ENCODE assay signal across 20 cellular contexts in genomic region chrX:74377282-74377681, GRCh38. TPM values are rescaled to one million over a fixed set of nuclear protein-coding genes. Genes with fewer than 3 reads are reported as not detected.
DNase-seq lines count a peak whose midpoint lies in the region; ATAC-seq, FAIRE-seq and TF ChIP-seq lines count a peak whose summit lies in the region.
"Had no signal": no experiment of that assay in that cellular context is flagged by ENCODE, and none has a peak within 500 bp of the region (broad histone marks: within the 10 kb centered on the region; RNA-seq: fewer than 3 reads in every experiment).

No MANE protein-coding gene starts in this region.

- no peak overlapping the region for H2AK5ac ChIP-seq in H1 (ENCODE audit: low read depth, low read length)

- POLR2A ChIA-PET in H1 (lab: Charles Lee; ENCODE audit: partially characterized antibody) (no interaction called here), Caco-2 (lab: Charles Lee) (no interaction called here)

- TF ChIP-seq CTCF in H1 (IDR thresholded peaks at IDR 0.05; ENCODE audit: control extremely low read depth in 1 of 3, insufficient read depth in 1 of 3, low read depth in 1 of 3, low read length in 3 of 3): no peak
- TF ChIP-seq CTCF in kidney (IDR thresholded peaks at IDR 0.05; ENCODE audit: borderline replicate concordance, extremely low read depth, insufficient read depth): no peak
- no peak for TF ChIP-seq CTCF in Caco-2 (IDR thresholded peaks at IDR 0.05; ENCODE audit: insufficient read depth in 1 of 2, low read depth in 1 of 2, low read length in 1 of 2, severe bottlenecking in 1 of 2, unreplicated experiment in 1 of 2)
- no peak for TF ChIP-seq CTCF in body of pancreas (IDR thresholded peaks at IDR 0.05)

- H3K9ac ChIP-seq in H1 (replicated peaks in 1 of 4; ENCODE audit: extremely low read depth in 1 of 4, low read depth in 3 of 4, low read length in 3 of 4) (no peak overlapping the region), kidney (ENCODE audit: low read length in 2 of 2) (no peak overlapping the region)
- H3K9ac ChIP-seq: GM23248 had no signal

- H2BK120ac ChIP-seq in H1 (replicated peaks; ENCODE audit: low read depth, low read length): no peak overlapping the region

- no peak overlapping the region for H3K4me3 ChIP-seq in H1 (ENCODE audit: extremely low read depth in 1 of 4, insufficient read depth in 2 of 4, low read depth in 3 of 4, low read length in 4 of 4)
- H3K4me3 ChIP-seq in kidney (ENCODE audit: low read length in 2 of 2): no peak overlapping the region
- H3K4me3 ChIP-seq in Caco-2 (ENCODE audit: low read depth, low read length): no peak overlapping the region
- no peak overlapping the region for H3K4me3 ChIP-seq in body of pancreas
- H3K4me3 ChIP-seq: GM12878, GM23248 had no signal

- no peak for TF ChIP-seq RAD21 in H1 (IDR thresholded peaks at IDR 0.05 in 1 of 2, conservative IDR thresholded peaks at IDR 0.05 in 1 of 2; ENCODE audit: low read depth in 2 of 2, low read length in 2 of 2)

- H3K36me3 ChIP-seq in H1 (ENCODE audit: control insufficient read depth in 2 of 4, insufficient read depth in 4 of 4, low read length in 3 of 4): no peaks in the 10 kb centered on the region
- H3K36me3 ChIP-seq in kidney (ENCODE audit: control insufficient read depth in 1 of 2, insufficient read depth in 2 of 2, low read length in 2 of 2): no peaks in the 10 kb centered on the region
- H3K36me3 ChIP-seq in Caco-2 (ENCODE audit: control insufficient read depth, insufficient read depth, low read length): no peaks in the 10 kb centered on the region
- H3K36me3 ChIP-seq in body of pancreas (replicated peaks in 1 of 2; ENCODE audit: insufficient read depth in 1 of 2, low read depth in 2 of 2): no peaks in the 10 kb centered on the region

- H2BK5ac ChIP-seq in H1 (ENCODE audit: low read depth, low read length): no peak overlapping the region

- H2BK12ac ChIP-seq in H1 (ENCODE audit: low read depth, low read length): no peak overlapping the region

- H3K56ac ChIP-seq in H1 (replicated peaks; ENCODE audit: insufficient read length, low read depth, low read length): no peak overlapping the region

- no peak overlapping the region for H4K91ac ChIP-seq in H1 (replicated peaks; ENCODE audit: insufficient read length, low read length)

- BruUV-seq in Caco-2 (replicated peaks; lab: Mats Ljungman, UMichigan): no TSS peak

- no peaks in the 10 kb centered on the region for H3K79me2 ChIP-seq in H1 (ENCODE audit: control insufficient read depth in 1 of 2, insufficient read depth in 2 of 2, low read length in 2 of 2)

- H3K4me1 ChIP-seq in H1 (replicated peaks in 1 of 4; ENCODE audit: control insufficient read depth in 3 of 4, insufficient read depth in 4 of 4, low read length in 3 of 4): no peaks in the 10 kb centered on the region
- H3K4me1 ChIP-seq in kidney (ENCODE audit: control insufficient read depth in 1 of 2, insufficient read depth in 1 of 2, low read depth in 1 of 2, low read length in 2 of 2): no peaks in the 10 kb centered on the region
- no peaks in the 10 kb centered on the region for H3K4me1 ChIP-seq in Caco-2
- H3K4me1 ChIP-seq in body of pancreas: no peaks in the 10 kb centered on the region

- H3K36me3 Mint-ChIP-seq in Caco-2 (ENCODE audit: insufficient read depth, unreplicated experiment): no peaks in the 10 kb centered on the region
- H3K36me3 Mint-ChIP-seq: CD4-positive, alpha-beta memory T cell had no signal

- peak; percentile 56 for FAIRE-seq in GM18507 (lab: Jason Lieb, UNC)
- FAIRE-seq in H1 (lab: Jason Lieb, UNC): peak; percentile 89
- FAIRE-seq in kidney (lab: Jason Lieb, UNC): peak; percentile 19
- FAIRE-seq: GM12878 had no signal

- ATAC-seq in body of pancreas (no peak), HG03108 (IDR thresholded peaks at IDR 0.05; ENCODE audit: unreplicated experiment) (no peak)
- ATAC-seq: GM12878, HCT116 had no signal

- H3K4me2 ChIP-seq in H1 (ENCODE audit: insufficient read depth in 1 of 2, low read depth in 2 of 2, low read length in 2 of 2): no peak overlapping the region

- H3K9me3 Mint-ChIP-seq in Caco-2 (ENCODE audit: unreplicated experiment): no peaks in the 10 kb centered on the region
- H3K9me3 Mint-ChIP-seq: CD4-positive, alpha-beta memory T cell; HFFc6 had no signal

- H2BK15ac ChIP-seq in H1 (ENCODE audit: low read length): no peak overlapping the region

- no peaks in the 10 kb centered on the region for H3K27me3 ChIP-seq in H1 (replicated peaks in 1 of 4; ENCODE audit: control insufficient read depth in 3 of 4, extremely low read depth in 1 of 4, insufficient read depth in 3 of 4, low read length in 3 of 4)
- no peaks in the 10 kb centered on the region for H3K27me3 ChIP-seq in Caco-2 (replicated peaks; ENCODE audit: control insufficient read depth, insufficient read depth, low read length)
- no peaks in the 10 kb centered on the region for H3K27me3 ChIP-seq in body of pancreas

- H2AFZ ChIP-seq in H1 (ENCODE audit: low read length): no peak overlapping the region
- H2AFZ ChIP-seq: GM23248 had no signal

- H3K79me1 ChIP-seq in H1 (ENCODE audit: low read depth, low read length): no peaks in the 10 kb centered on the region

- no peak overlapping the region for H3K27ac Mint-ChIP-seq in Caco-2 (ENCODE audit: unreplicated experiment)
- H3K27ac Mint-ChIP-seq: CD4-positive, alpha-beta memory T cell; H9; HFFc6 had no signal

- no peaks in the 10 kb centered on the region for H4K20me1 ChIP-seq in H1 (replicated peaks in 1 of 2; ENCODE audit: control insufficient read depth in 1 of 2, insufficient read depth in 2 of 2, low read length in 2 of 2)

- H3K18ac ChIP-seq in H1 (ENCODE audit: extremely low read depth, low read length): no peak overlapping the region

- TF ChIP-seq POLR2A in H1 (IDR thresholded peaks at IDR 0.05; ENCODE audit: control extremely low read depth in 1 of 2, low read depth in 2 of 2, low read length in 2 of 2): no peak
- no peak for TF ChIP-seq POLR2A in body of pancreas (IDR thresholded peaks at IDR 0.05)

- no peak overlapping the region for H2BK20ac ChIP-seq in H1 (ENCODE audit: low read length)

- H3K27ac ChIP-seq in H1 (ENCODE audit: low read depth, low read length) (no peak overlapping the region), kidney (ENCODE audit: low read depth in 2 of 2, low read length in 2 of 2) (no peak overlapping the region), body of pancreas (no peak overlapping the region)
- H3K27ac ChIP-seq: GM23248 had no signal

- no peak overlapping the region for H4K8ac ChIP-seq in H1 (ENCODE audit: extremely low read depth, insufficient read depth, low read length)

- intact Hi-C loops in kidney (cut with DNase I): no loop called here
- intact Hi-C loops in Caco-2 (cut with micrococcal nuclease; ENCODE audit: unreplicated experiment): no loop called here
- intact Hi-C loops in body of pancreas (cut with DNase I): no loop called here

- CTCF ChIA-PET in H1 (lab: Charles Lee; ENCODE audit: partially characterized antibody) (no interaction called here), Caco-2 (lab: Charles Lee) (no interaction called here)

- no peaks in the 10 kb centered on the region for H3K9me3 ChIP-seq in H1 (ENCODE audit: insufficient read depth in 2 of 2, low read depth in 1 of 2, low read length in 1 of 2)
- no peaks in the 10 kb centered on the region for H3K9me3 ChIP-seq in kidney (ENCODE audit: control insufficient read depth in 1 of 2, low read length in 2 of 2)
- H3K9me3 ChIP-seq in Caco-2: no peaks in the 10 kb centered on the region
- H3K9me3 ChIP-seq in body of pancreas: no peaks in the 10 kb centered on the region

- no peak overlapping the region for H4K5ac ChIP-seq in H1 (ENCODE audit: insufficient read length, low read depth, low read length)

- no peak overlapping the region for H3K23ac ChIP-seq in H1 (ENCODE audit: insufficient read length)

- H3K27me3 Mint-ChIP-seq in Caco-2 (ENCODE audit: insufficient read depth, unreplicated experiment): peaks cover 6% of the 10 kb centered on the region
- H3K27me3 Mint-ChIP-seq: CD4-positive, alpha-beta memory T cell had no signal

- WGBS in H1 (ENCODE audit: extremely low coverage in 1 of 2, insufficient coverage in 1 of 2, insufficient read length in 1 of 2, insufficient replicate concordance in 2 of 2, low coverage in 1 of 2, low lambda C conversion rate in 2 of 2, missing lambda C conversion rate in 1 of 2), 2 experiments: 88% methylated on average over 1 of the region's 1 CpG; no CpG with 5 or more reads in 1 of the 2 experiments
- 23 to 38% methylated on average over 1 of the region's 1 CpG for WGBS in body of pancreas, 2 donors

- no peak for TF ChIP-seq EP300 in H1 (IDR thresholded peaks at IDR 0.05; ENCODE audit: borderline replicate concordance in 1 of 2, low read depth in 2 of 2, low read length in 2 of 2)

- DNase-seq in GM18507 (ENCODE audit: extremely low spot score, insufficient read length, low read depth) (no peak), H1 (ENCODE audit: low read depth in 1 of 2, low spot score in 2 of 2) (no peak), kidney (no peak), DMS53 treated with DMSO at 0.1 percent for 48 hours (lab: John Stamatoyannopoulos, UW; ENCODE audit: unreplicated experiment) (no peak), Caco-2 (no peak), body of pancreas (no peak)
- DNase-seq: 8988T; C1 segment of cervical spinal cord; CD4-positive, alpha-beta memory T cell; COR-L47; DMS153; DMS79; EL; GDM1; GM23248; H9; HFFc6 had no signal

- H3K23me2 ChIP-seq in H1 (ENCODE audit: low read depth, low read length): no peaks in the 10 kb centered on the region

- no peaks in the 10 kb centered on the region for H3K4me1 Mint-ChIP-seq in Caco-2 (ENCODE audit: low read depth, unreplicated experiment)
- H3K4me1 Mint-ChIP-seq: CD4-positive, alpha-beta memory T cell had no signal

- no peak overlapping the region for H3K4me3 Mint-ChIP-seq in Caco-2 (ENCODE audit: unreplicated experiment)
- H3K4me3 Mint-ChIP-seq: CD4-positive, alpha-beta memory T cell; H9; HFFc6 had no signal

- no peak overlapping the region for H3K14ac ChIP-seq in H1 (ENCODE audit: insufficient read length)

- no peak overlapping the region for H3K4ac ChIP-seq in H1 (replicated peaks; ENCODE audit: insufficient read length, low read depth, low read length)

TF ChIP-seq in H1, 55 proteins besides CTCF, POLR2A, EP300 and RAD21 (continues in another document):
- no peak for TF ChIP-seq MAX (IDR thresholded peaks at IDR 0.05)

RNA-seq across cellular contexts. Expression of gene SLC16A2, which starts 44.0 kb away (rescaled TPM):
- total RNA-seq in H1 (2021; fragmentation: NEBNext Ultra II Directional; extraction: Animal tissue kit (Norgen Biotek cat#: 25700)): 23.6 and 24.4 TPM in 2 replicates
- 28.3 and 32.2 TPM in 2 replicates for polyA plus RNA-seq in H1 (2011; rRNA removed)
- polyA plus RNA-seq in H1 (2011; cell fraction: cytosol; rRNA removed): 21.7 TPM
- polyA plus RNA-seq in H1 (2011; cell fraction: nucleus; rRNA removed): 26.4 TPM
- polyA plus RNA-seq in H1 (2012, experiment 1 of 2): 21.9 to 26.7 TPM (median 23.2 TPM) in 4 replicates
- 22.7 TPM for polyA plus RNA-seq in H1 (2012, experiment 2 of 2)
- 35.3 TPM for polyA plus RNA-seq in H1 (2013, experiment 1 of 2)
- polyA plus RNA-seq in H1 (2013, experiment 2 of 2): 37.9 TPM
- 46.3 and 48.4 TPM in 2 replicates for polyA minus RNA-seq in H1 (2011; rRNA and poly(A)+ RNA removed)
- 24.7 TPM for polyA minus RNA-seq in H1 (2011; cell fraction: cytosol; rRNA and poly(A)+ RNA removed)
- 14.9 TPM for polyA minus RNA-seq in H1 (2011; cell fraction: nucleus; rRNA and poly(A)+ RNA removed)
- total RNA-seq in kidney: 13.8 TPM
- polyA plus RNA-seq in kidney (ENCODE audit: insufficient read depth, low read depth, low replicate concordance): 17.2 TPM
- 0.34 and 0.58 TPM in 2 replicates for total RNA-seq in Caco-2 (2022)
- 1 to 10 TPM; 2.9 to 7.3 TPM for total RNA-seq in body of pancreas
